Comparison of ENCODE assay signal across 8 cellular contexts in genomic region chr4:17664755-17665154, GRCh38. TPM values are rescaled to one million over a fixed set of nuclear protein-coding genes. Genes with fewer than 3 reads are reported as not detected.
DNase-seq lines count a peak whose midpoint lies in the region; ATAC-seq, FAIRE-seq and TF ChIP-seq lines count a peak whose summit lies in the region.

No MANE protein-coding gene starts in this region.

- TF ChIP-seq EP300 in GM12878 (IDR thresholded peaks at IDR 0.05; ENCODE audit: borderline replicate concordance in 1 of 2, control insufficient read depth in 1 of 2, low read depth in 2 of 2, low read length in 2 of 2) (no peak), stomach (IDR thresholded peaks at IDR 0.05) (no peak)

- no peak overlapping the region for H3K9ac ChIP-seq in GM12878 (ENCODE audit: control insufficient read depth, insufficient read depth, low read length)

- TF ChIP-seq POLR2A in GM12878 (IDR thresholded peaks at IDR 0.05; ENCODE audit: low read depth, low read length) (no peak), stomach (IDR thresholded peaks at IDR 0.05) (no peak)

- no peak overlapping the region for H3K27ac ChIP-seq in GM12878 (ENCODE audit: control insufficient read depth, insufficient read depth)
- no peak overlapping the region for H3K27ac ChIP-seq in stomach

- H2AFZ ChIP-seq in GM12878 (ENCODE audit: control insufficient read depth, low read depth, low read length) = no peak overlapping the region

- H3K9me3 ChIP-seq in GM12878 (replicated peaks; ENCODE audit: control insufficient read depth, insufficient read depth, low read length) (no peaks in the 10 kb centered on the region), stomach (no peaks in the 10 kb centered on the region)

- no peak for TF ChIP-seq RAD21 in GM12878 (IDR thresholded peaks at IDR 0.05; ENCODE audit: insufficient read depth, low read depth, low read length)

- WGBS in GM12878 (ENCODE audit: insufficient coverage, insufficient replicate concordance, low lambda C conversion rate, missing lambda C conversion rate) = 1% methylated on average over 4 of the region's 4 CpGs
- WGBS in stomach, 5 donors = 43 to 66% (median 58%) methylated on average over 4 of the region's 4 CpGs

- H3K4me1 ChIP-seq in GM12878 (ENCODE audit: control insufficient read depth, insufficient read depth, low read length) (peaks cover 8% of the 10 kb centered on the region), stomach (no peaks in the 10 kb centered on the region)

- intact Hi-C loops in GM12878 (cut with micrococcal nuclease; ENCODE audit: unreplicated experiment) = loop anchor here (5.0 kb wide), 1 partner anchor 143 kb away; no protein-coding TSS in a partner anchor
- intact Hi-C loops in stomach (cut with DNase I; ENCODE audit: low total_unique reads) = no loop called here

- H3K4me2 ChIP-seq in GM12878 (ENCODE audit: control insufficient read depth, insufficient read depth) = no peak overlapping the region

- H3K36me3 ChIP-seq in GM12878 (ENCODE audit: control insufficient read depth in 2 of 2, insufficient read depth in 2 of 2, low read length in 1 of 2) (no peaks in the 10 kb centered on the region; a peak in 1 of 4 replicates), stomach (no peaks in the 10 kb centered on the region)

- H3K4me3 ChIP-seq in GM12878 = no peak overlapping the region
- H3K4me3 ChIP-seq in stomach = no peak overlapping the region

- no peak for FAIRE-seq in GM12878 (lab: Jason Lieb, UNC)

- POLR2A ChIA-PET in GM12878 (lab: Charles Lee) = no interaction called here

- SMC1A ChIA-PET in GM12878 (lab: Charles Lee; ENCODE audit: uncharacterized antibody, unreplicated experiment) = interaction anchor here (1.7 kb wide), 1 partner anchor 116 kb away, joined by 5 read pairs; no protein-coding TSS in a partner anchor

- DNase-seq in GM12878 (ENCODE audit: low read depth, low spot score) (peak; percentile 66), stomach (no peak), occipital lobe (lab: John Stamatoyannopoulos, UW) (no peak), NCI-H2081 (lab: John Stamatoyannopoulos, UW) (no peak), superior temporal gyrus (ENCODE audit: extremely low spot score) (no peak)

- no peaks in the 10 kb centered on the region for H3K79me2 ChIP-seq in GM12878 (ENCODE audit: control insufficient read depth, insufficient read depth, low read length)

- in situ Hi-C loops in GM12878 (cut with MboI) = no loop called here

- RAD21 ChIA-PET in GM12878 (lab: Charles Lee; ENCODE audit: unreplicated experiment) = no interaction called here

- H4K20me1 ChIP-seq in GM12878 (ENCODE audit: control insufficient read depth, insufficient read depth) = no peaks in the 10 kb centered on the region

- no peak for TF ChIP-seq CTCF in GM12878 (IDR thresholded peaks at IDR 0.05 in 2 of 3, conservative IDR thresholded peaks at IDR 0.05 in 1 of 3; ENCODE audit: control insufficient read depth in 2 of 3, extremely low read depth in 1 of 3, insufficient read depth in 1 of 3, low read depth in 3 of 3, low read length in 3 of 3)
- TF ChIP-seq CTCF in stomach (IDR thresholded peaks at IDR 0.05) = no peak

- ATAC-seq in GM18498 (IDR thresholded peaks at IDR 0.05; ENCODE audit: unreplicated experiment) (peak; percentile 83), GM21526 (IDR thresholded peaks at IDR 0.05; ENCODE audit: low FRiP score, unreplicated experiment) (peak; percentile 91), HG03460 (IDR thresholded peaks at IDR 0.05; ENCODE audit: unreplicated experiment) (peak; percentile 85), GM12878 (peak; percentile 90)

- BruUV-seq in GM12878 (replicated peaks; lab: Mats Ljungman, UMichigan) = no TSS peak

- CTCF ChIA-PET in GM12878 (lab: Yijun Ruan, JAX) = interaction anchor here (1.4 kb wide), 2 partner anchors 9 to 116 kb away, joined by 3 to 7 read pairs; no protein-coding TSS in a partner anchor

- H3K27me3 ChIP-seq in GM12878 (replicated peaks in 1 of 2; ENCODE audit: control insufficient read depth in 2 of 2, insufficient read depth in 2 of 2, low read length in 1 of 2) = no peaks in the 10 kb centered on the region
- no peaks in the 10 kb centered on the region for H3K27me3 ChIP-seq in stomach

TF ChIP-seq in GM12878, 131 proteins besides CTCF, POLR2A, EP300 and RAD21 (continues in another document):
- TF ChIP-seq PRDM15 (CRISPR knock-in tag; IDR thresholded peaks at IDR 0.05) = no peak
- no peak for TF ChIP-seq DPF2 (IDR thresholded peaks at IDR 0.05)
- TF ChIP-seq FOXK2 (IDR thresholded peaks at IDR 0.05) = no peak
- no peak for TF ChIP-seq RAD51 (IDR thresholded peaks at IDR 0.05)
- no peak for TF ChIP-seq STAT3 (IDR thresholded peaks at IDR 0.05; ENCODE audit: low read depth, low read length)
- peak; percentile 64 for TF ChIP-seq IKZF1 (conservative IDR thresholded peaks at IDR 0.05)
- TF ChIP-seq ZNF274 (IDR thresholded peaks at IDR 0.05; ENCODE audit: insufficient read depth, insufficient read length) = no peak
- no peak for TF ChIP-seq BRCA1 (IDR thresholded peaks at IDR 0.05; ENCODE audit: low read depth, low read length)
- TF ChIP-seq JUNB (IDR thresholded peaks at IDR 0.05) = no peak
- TF ChIP-seq MTA2 (IDR thresholded peaks at IDR 0.05; ENCODE audit: low read depth) = peak; percentile 52; the same call in 1 of the 2 replicates
- TF ChIP-seq E4F1 (IDR thresholded peaks at IDR 0.05; ENCODE audit: borderline replicate concordance, partially characterized antibody) = no peak
- no peak for TF ChIP-seq SIN3A (IDR thresholded peaks at IDR 0.05; ENCODE audit: low read depth, low read length)
- no peak for TF ChIP-seq TAF1 (IDR thresholded peaks at IDR 0.05; ENCODE audit: borderline replicate concordance, low read depth, low read length)

RNA-seq across cellular contexts. Expression of gene MED28, which starts 50.3 kb away (rescaled TPM):
- total RNA-seq in GM12878 (2013; cell fraction: nucleolus; rRNA removed) = 59.3 and 62.7 TPM in 2 replicates
- total RNA-seq in GM12878 (2014; rRNA removed) (19.3 and 19.9 TPM in 2 replicates), GM12878 (2014; rRNA removed; fragmentation: Illumina TruSeq; extraction: Trizol) (46.2 and 56.0 TPM in 2 replicates), GM12878 (2021) (71.4 and 72.7 TPM in 2 replicates), stomach (10 to 100 TPM; 10.6 to 43.5 (median 17.9) TPM), occipital lobe (33.5 TPM)
- polyA plus RNA-seq in GM12878 (2011; ENCODE audit: low read depth) = 10.9 TPM
- polyA plus RNA-seq in GM12878 (2011; rRNA removed) (48.0 and 54.6 TPM in 2 replicates), GM12878 (2014; fragmentation: Illumina TruSeq; extraction: Trizol) (18.6 and 22.6 TPM in 2 replicates), GM12878 (2014; fragmentation: Nextera tagmentation; extraction: Ambion mirVana) (10 to 100 TPM; 44.4 to 77.4 TPM), GM12878 (2014; rRNA removed) (32.6 and 51.7 TPM in 2 replicates), GM12878 (2016; fragmentation: Nextera tagmentation; extraction: Ambion mirVana) (10 to 100 TPM; 64.5 to 71.0 TPM), stomach (10 to 100 TPM in 2 of 3 donors, 1 to 10 TPM in 1; 6.5 to 15.0 (median 13.0) TPM)
- 17.8 and 21.4 TPM in 2 replicates for polyA plus RNA-seq in GM12878 (2011; cell fraction: cytosol; rRNA removed)
- polyA plus RNA-seq in GM12878 (2011; cell fraction: nucleus; rRNA removed) = 20.1 and 22.0 TPM in 2 replicates
- 48.2 and 54.3 TPM in 2 replicates for polyA plus RNA-seq in GM12878 (2012)
- polyA minus RNA-seq in GM12878 (2011; rRNA and poly(A)+ RNA removed) = 17.3 and 21.6 TPM in 2 replicates
- 19.1 and 33.7 TPM in 2 replicates for polyA minus RNA-seq in GM12878 (2011; cell fraction: cytosol; rRNA and poly(A)+ RNA removed)
- polyA minus RNA-seq in GM12878 (2011; cell fraction: nucleus; rRNA and poly(A)+ RNA removed) = 19.0 and 25.4 TPM in 2 replicates
